ENCODE assay signal across 8 cellular contexts in the genomic region with DNA sequence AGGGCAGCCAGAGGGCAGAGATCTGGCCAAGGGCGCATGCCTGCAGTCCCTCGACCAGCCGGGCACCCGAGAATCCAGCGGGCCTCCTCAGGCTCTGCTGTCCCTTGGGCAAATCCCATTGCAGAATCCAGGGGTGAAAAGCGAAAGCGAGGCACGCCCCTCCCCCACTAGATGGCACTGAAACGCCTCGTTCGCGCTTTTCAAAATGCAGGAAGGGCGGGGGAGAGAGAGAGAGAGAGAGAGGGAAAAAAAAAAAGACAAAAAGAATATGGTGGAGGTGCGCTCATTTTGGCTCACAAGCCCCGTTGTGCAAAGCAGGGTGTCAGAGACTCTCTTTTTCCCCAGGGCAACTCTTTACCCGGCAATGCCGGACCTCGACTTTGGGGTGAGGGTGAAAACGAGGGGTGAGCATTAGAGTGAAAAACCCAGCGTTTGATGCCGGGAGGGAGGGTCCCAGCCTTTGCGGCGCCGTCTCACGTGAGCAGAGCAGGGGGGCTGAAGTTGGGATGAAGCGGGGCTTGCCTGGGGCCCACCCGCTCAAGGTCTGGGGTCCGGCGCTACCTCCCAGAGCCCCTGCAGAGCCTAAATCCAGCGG. TPM values are rescaled to one million over a fixed set of nuclear protein-coding genes. Genes with fewer than 3 reads are reported as not detected.
DNase-seq lines count a peak whose midpoint lies in the region; ATAC-seq and TF ChIP-seq lines count a peak whose summit lies in the region.

No MANE protein-coding gene starts in this region.

- TF ChIP-seq CTCF in ovary (IDR thresholded peaks at IDR 0.05): no peak

- H3K9me3 ChIP-seq in ovary: no peaks in the 10 kb centered on the region

- no peak for TF ChIP-seq EP300 in ovary (IDR thresholded peaks at IDR 0.05)

- DNase-seq in Right ventricle myocardium inferior (ENCODE audit: missing footprints): peak; percentile 69
- DNase-seq in cardiac septum (ENCODE audit: low spot score): no peak
- peak; percentile 92 for DNase-seq in NCI-H748 (lab: John Stamatoyannopoulos, UW; ENCODE audit: unreplicated experiment)
- DNase-seq in activated naive CD4-positive, alpha-beta T cell treated with anti-CD3 and anti-CD28 coated beads for 36 hours: peak; percentile 79
- peak; percentile 74 for DNase-seq in glomerular visceral epithelial cell (ENCODE audit: extremely low spot score)
- peak in 2 of 5 donors; percentile 23 to 48 for DNase-seq in ovary
- DNase-seq in left lobe of liver (ENCODE audit: low spot score): no peak
- DNase-seq in cortex of kidney (lab: John Stamatoyannopoulos, UW): no peak

- H3K27ac Mint-ChIP-seq in activated naive CD4-positive, alpha-beta T cell treated with anti-CD3 and anti-CD28 coated beads for 36 hours: no peak overlapping the region

- H3K4me3 Mint-ChIP-seq in activated naive CD4-positive, alpha-beta T cell treated with anti-CD3 and anti-CD28 coated beads for 36 hours: peak overlapping the region; percentile 64

- intact Hi-C loops in Right ventricle myocardium inferior (cut with DNase I) (loop anchor here (5.0 to 10.0 kb wide), 2 partner anchors 303 to 461 kb away; no protein-coding TSS in a partner anchor), cardiac septum (cut with DNase I) (loop anchor here (5.0 to 10.0 kb wide), 2 partner anchors 143 to 461 kb away; no protein-coding TSS in a partner anchor), ovary (cut with DNase I) (no loop called here)
- intact Hi-C loops in activated naive CD4-positive, alpha-beta T cell treated with anti-CD3 and anti-CD28 coated beads for 36 hours (cut with micrococcal nuclease): loop anchor here (2.0 to 10.0 kb wide), 4 partner anchors 153 to 666 kb away; partner anchors contain the start of gene SSBP1

- 1% methylated on average over 29 to 30 of the region's 30 CpGs for WGBS in ovary, 3 donors

- CTCF ChIA-PET in activated naive CD4-positive, alpha-beta T cell treated with anti-CD3 and anti-CD28 coated beads for 36 hours (lab: Charles Lee): interaction anchor here (0.6 to 1.4 kb wide), 3 partner anchors 57 to 462 kb away, joined by 3 to 8 read pairs (median 4); partner anchors contain the start of gene MRPS33

- no peaks in the 10 kb centered on the region for H3K36me3 ChIP-seq in ovary

- peak; percentile 15 for ATAC-seq in Right ventricle myocardium inferior
- ATAC-seq in left lobe of liver: no peak

- H3K9me3 Mint-ChIP-seq in activated naive CD4-positive, alpha-beta T cell treated with anti-CD3 and anti-CD28 coated beads for 36 hours: no peaks in the 10 kb centered on the region

- H3K4me1 ChIP-seq in ovary (ENCODE audit: insufficient read depth): peaks cover 12% of the 10 kb centered on the region

- H3K27ac ChIP-seq in ovary: no peak overlapping the region

- peaks cover 15% of the 10 kb centered on the region for H3K4me1 Mint-ChIP-seq in activated naive CD4-positive, alpha-beta T cell treated with anti-CD3 and anti-CD28 coated beads for 36 hours (ENCODE audit: low read depth)

- peaks cover 53% of the 10 kb centered on the region for H3K27me3 Mint-ChIP-seq in activated naive CD4-positive, alpha-beta T cell treated with anti-CD3 and anti-CD28 coated beads for 36 hours (ENCODE audit: low read depth)

- no peaks in the 10 kb centered on the region for H3K27me3 ChIP-seq in ovary

- TF ChIP-seq POLR2A in ovary (IDR thresholded peaks at IDR 0.05): no peak

- peak overlapping the region; percentile 37 for H3K4me3 ChIP-seq in ovary

- H3K36me3 Mint-ChIP-seq in activated naive CD4-positive, alpha-beta T cell treated with anti-CD3 and anti-CD28 coated beads for 36 hours (ENCODE audit: low read depth): no peaks in the 10 kb centered on the region

RNA-seq across cellular contexts. Expression of gene TMEM178B, which starts 2.5 kb away (rescaled TPM):
- total RNA-seq in Right ventricle myocardium inferior (31.7 TPM), cardiac septum (15.2 TPM), ovary (1 to 10 TPM in 1 of 7 donors, under 1 TPM in 6; 0.10 to 1.6 (median 0.30) TPM), left lobe of liver (not detected)
- under 1 TPM; 0.05 TPM for total RNA-seq in activated naive CD4-positive, alpha-beta T cell treated with anti-CD3 and anti-CD28 coated beads for 36 hours
- polyA plus RNA-seq in ovary: under 1 TPM; 0.13 to 0.52 TPM

RNA-seq across cellular contexts. Expression of gene MRPS33, which starts 56.6 kb away (rescaled TPM):
- total RNA-seq in Right ventricle myocardium inferior: 122 TPM
- 92.4 TPM for total RNA-seq in cardiac septum
- total RNA-seq in activated naive CD4-positive, alpha-beta T cell treated with anti-CD3 and anti-CD28 coated beads for 36 hours: 100 to 1,000 TPM; 116 to 120 TPM
- 10 to 100 TPM; 20.0 to 52.1 (median 41.7) TPM for total RNA-seq in ovary
- polyA plus RNA-seq in ovary: 10 to 100 TPM; 58.4 to 82.1 TPM
- 33.2 TPM for total RNA-seq in left lobe of liver

Comparison
In these comparisons a context has a peak if more than half of its experiments do, and no peak if none do; other contexts are left out.
1. DNase-seq: peak in Right ventricle myocardium inferior (single experiment), NCI-H748 (single experiment), activated naive CD4-positive, alpha-beta T cell treated with anti-CD3 and anti-CD28 coated beads for 36 hours (single experiment) and glomerular visceral epithelial cell (single experiment); none in cardiac septum (single experiment), left lobe of liver (single experiment) and cortex of kidney (single experiment).
2. intact Hi-C loops: an anchor here in Right ventricle myocardium inferior (5.0 to 10.0 kb wide), cardiac septum (5.0 to 10.0 kb wide) and activated naive CD4-positive, alpha-beta T cell treated with anti-CD3 and anti-CD28 coated beads for 36 hours (2.0 to 10.0 kb wide); none called in ovary.